1 cellular context compared by ENCODE assay signal in the genomic region with DNA sequence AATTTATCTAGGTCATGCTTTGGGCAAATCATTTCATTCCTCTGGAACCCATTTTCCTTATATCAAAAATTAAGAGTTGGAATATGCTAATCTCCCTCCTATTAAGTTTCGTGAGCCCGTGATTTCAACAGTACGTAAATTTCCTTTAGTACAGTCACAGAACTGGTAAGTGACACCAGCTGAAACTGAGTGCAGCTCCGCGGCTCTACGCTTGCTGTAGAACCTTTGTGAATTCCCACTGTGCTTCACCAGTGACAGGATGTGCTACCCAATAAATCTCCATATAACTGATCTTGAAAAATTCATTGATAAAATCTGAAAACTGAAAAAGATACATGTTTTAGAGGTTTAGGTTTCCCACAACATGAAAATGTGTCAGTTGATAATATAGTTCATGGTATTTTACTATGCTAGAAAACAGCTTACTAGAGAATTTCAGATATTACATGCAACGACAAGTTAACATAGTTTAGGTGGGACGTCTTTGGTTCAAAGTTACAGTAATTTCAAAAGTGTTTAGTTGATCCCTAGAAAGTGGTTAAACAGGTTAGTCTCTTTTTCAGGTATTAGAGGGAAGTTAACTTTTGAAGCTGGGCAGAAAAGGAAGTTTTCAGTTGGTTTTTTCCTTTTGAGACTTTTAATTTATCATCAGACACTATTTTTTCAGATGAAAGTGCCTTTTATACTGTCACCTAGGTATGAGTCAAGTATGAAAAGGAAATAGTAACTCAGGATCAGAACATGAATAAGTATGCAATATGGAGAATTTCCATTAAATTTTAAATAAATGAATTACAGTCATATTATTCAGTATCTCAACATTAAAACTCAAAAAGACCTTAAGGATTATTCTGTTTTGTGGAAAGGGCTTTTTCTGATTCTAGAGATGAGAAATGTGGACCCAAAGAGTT.
TF ChIP-seq lines count a peak whose summit lies in the region.

No MANE protein-coding gene starts in this region.

TF ChIP-seq in HEK293, 187 proteins besides CTCF, POLR2A, EP300 and RAD21 (continued from another document):
- TF ChIP-seq, protein P1, sequence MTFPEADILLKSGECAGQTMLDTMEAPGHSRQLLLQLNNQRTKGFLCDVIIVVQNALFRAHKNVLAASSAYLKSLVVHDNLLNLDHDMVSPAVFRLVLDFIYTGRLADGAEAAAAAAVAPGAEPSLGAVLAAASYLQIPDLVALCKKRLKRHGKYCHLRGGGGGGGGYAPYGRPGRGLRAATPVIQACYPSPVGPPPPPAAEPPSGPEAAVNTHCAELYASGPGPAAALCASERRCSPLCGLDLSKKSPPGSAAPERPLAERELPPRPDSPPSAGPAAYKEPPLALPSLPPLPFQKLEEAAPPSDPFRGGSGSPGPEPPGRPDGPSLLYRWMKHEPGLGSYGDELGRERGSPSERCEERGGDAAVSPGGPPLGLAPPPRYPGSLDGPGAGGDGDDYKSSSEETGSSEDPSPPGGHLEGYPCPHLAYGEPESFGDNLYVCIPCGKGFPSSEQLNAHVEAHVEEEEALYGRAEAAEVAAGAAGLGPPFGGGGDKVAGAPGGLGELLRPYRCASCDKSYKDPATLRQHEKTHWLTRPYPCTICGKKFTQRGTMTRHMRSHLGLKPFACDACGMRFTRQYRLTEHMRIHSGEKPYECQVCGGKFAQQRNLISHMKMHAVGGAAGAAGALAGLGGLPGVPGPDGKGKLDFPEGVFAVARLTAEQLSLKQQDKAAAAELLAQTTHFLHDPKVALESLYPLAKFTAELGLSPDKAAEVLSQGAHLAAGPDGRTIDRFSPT (tag by site-specific recombination; IDR thresholded peaks at IDR 0.05): peak; percentile 2; the same call in 1 of the 2 replicates
- TF ChIP-seq GFI1B (tag by site-specific recombination; IDR thresholded peaks at IDR 0.05) (no peak), MZF1 (tag by site-specific recombination; IDR thresholded peaks at IDR 0.05; ENCODE audit: borderline replicate concordance) (peak; percentile 27; the same call in 1 of the 2 replicates), ZNF792 (tag by site-specific recombination; IDR thresholded peaks at IDR 0.05) (no peak), ZNF394 (tag by site-specific recombination; IDR thresholded peaks at IDR 0.05; ENCODE audit: borderline replicate concordance) (0 out of 2 replicates have a peak, but pooled peaks have one; percentile 2)
